In genomic region chr10:22622242-22622806, GRCh38 we compare ENCODE assay signal across 19 cellular contexts.
DNase-seq lines count a peak whose midpoint lies in the region; ATAC-seq lines count a peak whose summit lies in the region.
"Had no signal": no experiment of that assay in that cellular context is flagged by ENCODE, and none has a peak within 500 bp of the region (broad histone marks: within the 10 kb centered on the region; RNA-seq: fewer than 3 reads in every experiment).

No MANE protein-coding gene starts in this region.

- H2BK5ac ChIP-seq in trophoblast cell (ENCODE audit: low read depth, low read length, poor library complexity): peak overlapping the region; percentile 81

- H3K4me3 ChIP-seq in trophoblast cell (ENCODE audit: low read depth, low read length): no peak overlapping the region
- H3K4me3 ChIP-seq: ascending aorta; BLaER1 treated with 17β-estradiol and CSF1 and Interleukin-3, amounts not matched to agents 10 nM and 100 nM; GM23248; left ventricle myocardium inferior; prostate gland; transverse colon had no signal

- peak overlapping the region; percentile 40 for H3K27ac ChIP-seq in trophoblast cell (ENCODE audit: low read depth, low read length)
- H3K27ac ChIP-seq: ascending aorta; BLaER1 treated with 17β-estradiol and CSF1 and Interleukin-3, amounts not matched to agents 10 nM and 100 nM; GM23248; left ventricle myocardium inferior; prostate gland; transverse colon had no signal

- no peaks in the 10 kb centered on the region for H3K9me3 ChIP-seq in trophoblast cell (ENCODE audit: insufficient read depth, low read depth, low read length)
- H3K9me3 ChIP-seq: ascending aorta, left ventricle myocardium inferior, prostate gland, transverse colon had no signal

- no peak overlapping the region for H2AFZ ChIP-seq in trophoblast cell (ENCODE audit: insufficient read depth, low read length, poor library complexity)
- H2AFZ ChIP-seq: GM23248 had no signal

- no CpG with 5 or more reads among the region's 20 CpGs for WGBS in trophoblast cell (ENCODE audit: extremely low coverage, insufficient coverage, insufficient read length)

- peak overlapping the region; percentile 61 for H2BK120ac ChIP-seq in trophoblast cell (ENCODE audit: insufficient read depth, low read length, poor library complexity)

- peaks cover 91% of the 10 kb centered on the region for H3K4me1 Mint-ChIP-seq in activated CD4-positive, alpha-beta T cell treated with anti-CD3 and anti-CD28 coated beads, Interleukin-2, amount 10 ng/mL, durations not matched to agents 7 days and 5 days
- peaks cover 95 to 96% (median 96%) of the 10 kb centered on the region in 3 donors for H3K4me1 Mint-ChIP-seq in T-cell
- peaks cover 99 to 100% of the 10 kb centered on the region in 2 donors for H3K4me1 Mint-ChIP-seq in immature natural killer cell

- peak overlapping the region; percentile 40 for H4K12ac ChIP-seq in trophoblast cell (ENCODE audit: low read depth, low read length)

- peak overlapping the region; percentile 68 for H4K8ac ChIP-seq in trophoblast cell (ENCODE audit: low read depth, low read length)

- peaks cover 8% of the 10 kb centered on the region for H3K79me2 ChIP-seq in trophoblast cell (ENCODE audit: control insufficient read depth, insufficient read depth, low read length, poor library complexity)

- CTCF ChIA-PET in activated CD4-positive, alpha-beta T cell treated with anti-CD3 and anti-CD28 coated beads, Interleukin-2, amount 10 ng/mL, durations not matched to agents 7 days and 5 days (lab: Charles Lee): interaction anchor here (1.0 to 1.4 kb wide), 4 partner anchors 9 to 19 kb away, joined by 3 to 4 read pairs (median 3); no protein-coding TSS in a partner anchor
- CTCF ChIA-PET in T-cell (lab: Charles Lee): interaction anchor here in 1 of 2 donors (0.9 to 1.9 kb wide), 2 partner anchors 21 to 107 kb away, joined by 3 to 5 read pairs; no protein-coding TSS in a partner anchor

- peak overlapping the region; percentile 97 for H3K4ac ChIP-seq in trophoblast cell (ENCODE audit: low read depth, low read length)

- H4K91ac ChIP-seq in trophoblast cell (ENCODE audit: low read depth, low read length): peak overlapping the region; percentile 79

- H3K4me2 ChIP-seq in trophoblast cell (ENCODE audit: low read length): no peak overlapping the region

- H2BK12ac ChIP-seq in trophoblast cell (ENCODE audit: low read length): peak overlapping the region; percentile 93

- no peak overlapping the region for H3K4me3 Mint-ChIP-seq in activated CD4-positive, alpha-beta T cell treated with anti-CD3 and anti-CD28 coated beads, Interleukin-2, amount 10 ng/mL, durations not matched to agents 7 days and 5 days
- H3K4me3 Mint-ChIP-seq in T-cell (peak overlapping the region in 1 of 3 donors; percentile 64), immature natural killer cell (peak overlapping the region in 2 of 5 donors; percentile 36 to 75)

- ATAC-seq in T-cell (replicated peaks in 1 of 4): no peak

- peak overlapping the region; percentile 97 for H3K18ac ChIP-seq in trophoblast cell (ENCODE audit: low read length)

- H3K14ac ChIP-seq in trophoblast cell (ENCODE audit: low read length): peak overlapping the region; percentile 59

- H3K9me3 Mint-ChIP-seq in activated CD4-positive, alpha-beta T cell treated with anti-CD3 and anti-CD28 coated beads, Interleukin-2, amount 10 ng/mL, durations not matched to agents 7 days and 5 days: no peaks in the 10 kb centered on the region
- H3K9me3 Mint-ChIP-seq in T-cell (no peaks in the 10 kb centered on the region), immature natural killer cell (no peaks in the 10 kb centered on the region)

- peak overlapping the region; percentile 99 for H2AK5ac ChIP-seq in trophoblast cell (ENCODE audit: low read length)

- H3K23ac ChIP-seq in trophoblast cell (ENCODE audit: low read length): no peak overlapping the region

- peaks cover 25% of the 10 kb centered on the region for H3K36me3 Mint-ChIP-seq in activated CD4-positive, alpha-beta T cell treated with anti-CD3 and anti-CD28 coated beads, Interleukin-2, amount 10 ng/mL, durations not matched to agents 7 days and 5 days (ENCODE audit: low read depth)
- peaks cover 6% of the 10 kb centered on the region for H3K36me3 Mint-ChIP-seq in T-cell
- peaks cover 0 to 11% (median 4%) of the 10 kb centered on the region in 3 donors for H3K36me3 Mint-ChIP-seq in immature natural killer cell

- peaks cover 20 to 30% of the 10 kb centered on the region in 2 experiments for H3K4me1 ChIP-seq in trophoblast cell (ENCODE audit: control insufficient read depth in 1 of 2, insufficient read depth in 2 of 2, low read length in 2 of 2)
- H3K4me1 ChIP-seq: prostate gland had no signal

- peak overlapping the region; percentile 46 for H3K27ac Mint-ChIP-seq in activated CD4-positive, alpha-beta T cell treated with anti-CD3 and anti-CD28 coated beads, Interleukin-2, amount 10 ng/mL, durations not matched to agents 7 days and 5 days
- H3K27ac Mint-ChIP-seq in T-cell (peak overlapping the region; percentile 96 to 98), immature natural killer cell (peak overlapping the region; percentile 94 to 100 (median 96))

- no peak overlapping the region for H3K9ac ChIP-seq in trophoblast cell (ENCODE audit: low read length)
- H3K9ac ChIP-seq: BLaER1 treated with 17β-estradiol and CSF1 and Interleukin-3, amounts not matched to agents 10 nM and 100 nM; GM23248 had no signal

- peaks cover 0 to 2% of the 10 kb centered on the region in 2 experiments for H3K36me3 ChIP-seq in trophoblast cell (ENCODE audit: control insufficient read depth in 1 of 2, insufficient read depth in 2 of 2, low read length in 2 of 2)
- H3K36me3 ChIP-seq: ascending aorta, left ventricle myocardium inferior, prostate gland, transverse colon had no signal

- POLR2A ChIA-PET in activated CD4-positive, alpha-beta T cell treated with anti-CD3 and anti-CD28 coated beads, Interleukin-2, amount 10 ng/mL, durations not matched to agents 7 days and 5 days (lab: Charles Lee): interaction anchor here (0.6 kb wide), 1 partner anchor 25 kb away, joined by 7 read pairs; no protein-coding TSS in a partner anchor
- POLR2A ChIA-PET in T-cell (lab: Charles Lee): interaction anchor here in 1 of 2 donors (1.3 kb wide), 1 partner anchor 11 kb away, joined by 3 read pairs; no protein-coding TSS in a partner anchor

- H3K79me1 ChIP-seq in trophoblast cell (ENCODE audit: low read length): peaks cover 23% of the 10 kb centered on the region

- H3K27me3 ChIP-seq in trophoblast cell (ENCODE audit: insufficient read depth, low read length): no peaks in the 10 kb centered on the region
- H3K27me3 ChIP-seq: ascending aorta; BLaER1 treated with 17β-estradiol and CSF1 and Interleukin-3, amounts not matched to agents 10 nM and 100 nM; transverse colon had no signal

- no peaks in the 10 kb centered on the region for H3K27me3 Mint-ChIP-seq in activated CD4-positive, alpha-beta T cell treated with anti-CD3 and anti-CD28 coated beads, Interleukin-2, amount 10 ng/mL, durations not matched to agents 7 days and 5 days
- H3K27me3 Mint-ChIP-seq in T-cell: no peaks in the 10 kb centered on the region
- peaks cover 3 to 8% (median 7%) of the 10 kb centered on the region in 3 donors for H3K27me3 Mint-ChIP-seq in immature natural killer cell (ENCODE audit: low read depth in 3 of 3)
- H3K27me3 Mint-ChIP-seq: naive B cell had no signal

- DNase-seq in activated CD4-positive, alpha-beta T cell treated with anti-CD3 and anti-CD28 coated beads, Interleukin-2, amount 10 ng/mL, durations not matched to agents 7 days and 5 days: no peak
- no peak for DNase-seq in activated CD4-positive, alpha-beta T cell treated with anti-CD3 and anti-CD28 coated beads for 1 hour
- DNase-seq in T-cell (no peak), immature natural killer cell (no peak), trophoblast cell (no peak), RKO (ENCODE audit: low spot score) (no peak), NCI-H2107 (lab: John Stamatoyannopoulos, UW) (no peak)
- DNase-seq in activated CD4-positive, CD25-positive, alpha-beta regulatory T cell treated with anti-CD3 and anti-CD28 coated beads, Interleukin-2, amount 50 U/mL, for 72 hours: no peak
- DNase-seq: activated gamma-delta T cell, foreskin fibroblast, GM23248, Kasumi-1, left ventricle myocardium inferior, naive B cell, RPMI8226, transverse colon had no signal

Comparison
In these comparisons a context has a peak if more than half of its experiments do, and no peak if none do; other contexts are left out.
1. H3K27ac Mint-ChIP-seq: peak in every context shown above with its lines; median percentile 97 in T-cell; 96 in immature natural killer cell; 46 in activated CD4-positive, alpha-beta T cell treated with anti-CD3 and anti-CD28 coated beads, Interleukin-2, amount 10 ng/mL, durations not matched to agents 7 days and 5 days.